8 cellular contexts compared by ENCODE assay signal in the genomic region with DNA sequence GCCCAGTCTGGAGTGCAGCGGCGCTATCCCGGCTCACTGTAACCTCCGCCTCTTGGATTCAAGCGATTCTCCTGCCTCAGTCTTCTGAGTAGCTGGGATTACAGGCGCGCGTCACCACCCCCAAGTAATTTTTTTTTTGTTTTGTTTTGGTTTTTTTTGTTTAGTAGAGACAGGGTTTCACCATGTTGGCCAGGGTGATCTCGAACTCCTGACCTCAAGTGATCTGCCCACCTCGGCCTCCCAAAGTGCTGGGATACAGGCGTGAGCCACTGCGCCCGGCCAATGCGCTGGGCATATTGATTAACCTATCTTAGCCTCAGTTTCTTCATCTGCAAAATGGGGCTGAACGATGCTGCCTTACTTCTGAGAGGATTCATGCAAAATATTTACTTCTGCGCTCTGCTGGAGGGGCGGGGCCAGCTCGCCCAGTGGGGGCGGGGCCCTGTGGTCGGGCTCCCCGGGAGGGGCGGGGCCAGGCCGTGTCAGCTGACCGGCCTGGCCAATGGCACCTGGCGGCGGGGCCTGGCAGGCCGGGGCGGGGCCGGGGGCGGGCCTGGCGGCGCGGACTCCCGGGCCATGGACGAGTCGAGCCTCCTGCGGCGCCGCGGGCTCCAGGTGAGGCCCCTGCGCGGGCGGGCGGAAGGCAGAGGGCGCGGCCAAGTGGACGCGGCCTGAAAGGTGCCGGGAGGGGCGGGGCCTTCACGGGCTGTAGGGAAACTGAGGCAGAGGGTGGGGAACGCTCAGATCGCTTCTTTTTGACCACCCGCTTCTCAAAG. TPM values are rescaled to one million over a fixed set of nuclear protein-coding genes. Genes with fewer than 3 reads are reported as not detected.
A peak's percentile ranks its signal among the peaks of the same experiment; 100 is the strongest.
DNase-seq lines count a peak whose midpoint lies in the region; ATAC-seq, FAIRE-seq and TF ChIP-seq lines count a peak whose summit lies in the region.

Gene MAST3 (plus strand): TSS at position 562 of the 776 bp plus-strand sequence. CDS start 15 bp downstream, at position 577.

- H3K36me3 ChIP-seq in NT2/D1 (ENCODE audit: insufficient read depth, insufficient read length, low read length): no peaks in the 10 kb centered on the region
- H3K36me3 ChIP-seq in endothelial cell of umbilical vein (ENCODE audit: control insufficient read depth in 2 of 2, extremely low read depth in 1 of 2, insufficient read depth in 2 of 2, low read length in 2 of 2): no peaks in the 10 kb centered on the region

- FAIRE-seq in endothelial cell of umbilical vein (lab: Jason Lieb, UNC): peak; percentile 68

- H2AFZ ChIP-seq in endothelial cell of umbilical vein (ENCODE audit: low read depth, low read length): peak within 1 kb of the TSS; percentile 89

- no TSS peak for BruUV-seq in endothelial cell of umbilical vein (replicated peaks; lab: Mats Ljungman, UMichigan)

- DNase-seq in NCI-H524 (lab: John Stamatoyannopoulos, UW) (peak; percentile 49 to 76), NCI-H524 treated with DMSO at 0.1 percent for 48 hours (lab: John Stamatoyannopoulos, UW) (no peak), NT2/D1 (ENCODE audit: low read depth, low spot score) (peak; percentile 66), endothelial cell of umbilical vein (ENCODE audit: low read depth, low spot score) (peak; percentile 66), midbrain (lab: John Stamatoyannopoulos, UW) (peak; percentile 88)
- peak; percentile 61 for DNase-seq in activated CD8-positive, alpha-beta memory T cell treated with anti-CD3 and anti-CD28 coated beads, Interleukin-2, amount 50 U/mL, for 24 hours (ENCODE audit: extremely low read depth)
- peak; percentile 90 to 94 for DNase-seq in stimulated activated CD8-positive, alpha-beta memory T cell treated with anti-CD3 and anti-CD28 coated beads, Interleukin-2, amount 100 ng/mL, for 48 hours (ENCODE audit: low read depth in 2 of 2)

- H3K9me1 ChIP-seq in endothelial cell of umbilical vein (replicated peaks; ENCODE audit: control insufficient read depth, extremely low read depth, insufficient read depth, low read length): no peaks in the 10 kb centered on the region

- H3K4me1 ChIP-seq in NT2/D1 (ENCODE audit: insufficient read depth, insufficient read length) (peaks cover 21% of the 10 kb centered on the region), endothelial cell of umbilical vein (ENCODE audit: control insufficient read depth, extremely low read depth, insufficient read depth, low read length) (peaks cover 5% of the 10 kb centered on the region)

- H3K4me3 ChIP-seq in NT2/D1 (ENCODE audit: insufficient read length, low read depth) (peak within 1 kb of the TSS; percentile 22), endothelial cell of umbilical vein (replicated peaks in 1 of 3; ENCODE audit: insufficient read depth in 1 of 3, low read depth in 1 of 3, low read length in 3 of 3) (peak within 1 kb of the TSS; percentile 24 to 54 (median 28))

- peak; percentile 48 for ATAC-seq in HG03135 (IDR thresholded peaks at IDR 0.05; ENCODE audit: unreplicated experiment)

- H3K27ac ChIP-seq in endothelial cell of umbilical vein (ENCODE audit: insufficient read depth, low read depth, low read length): no peak within 1 kb of the TSS

- H3K9ac ChIP-seq in NT2/D1 (ENCODE audit: insufficient read length, low read depth) (peak within 1 kb of the TSS; percentile 66), endothelial cell of umbilical vein (replicated peaks; ENCODE audit: extremely low read depth, insufficient read depth, low read length) (peak within 1 kb of the TSS; percentile 38)

- H4K20me1 ChIP-seq in endothelial cell of umbilical vein (replicated peaks; ENCODE audit: control insufficient read depth, extremely low read depth, insufficient read depth, low read length): no peaks in the 10 kb centered on the region

- dilution Hi-C loops in endothelial cell of umbilical vein (cut with MboI; ENCODE audit: extremely low pct_ligation_motif_present, low sequenced_read_pairs): no loop called here

- TF ChIP-seq POLR2A in endothelial cell of umbilical vein (IDR thresholded peaks at IDR 0.05; ENCODE audit: low read depth, low read length): no peak

- H3K4me2 ChIP-seq in endothelial cell of umbilical vein (ENCODE audit: insufficient read depth, low read length): peak within 1 kb of the TSS; percentile 88

- TF ChIP-seq CTCF in endothelial cell of umbilical vein (IDR thresholded peaks at IDR 0.05; ENCODE audit: extremely low read depth in 1 of 2, insufficient read depth in 1 of 2, low read depth in 1 of 2, low read length in 2 of 2): no peak

- intact Hi-C loops in endothelial cell of umbilical vein (cut with micrococcal nuclease): no loop called here

- H3K79me2 ChIP-seq in endothelial cell of umbilical vein (ENCODE audit: control insufficient read depth, insufficient read depth, low read length): no peaks in the 10 kb centered on the region

- POLR2A ChIA-PET in endothelial cell of umbilical vein (lab: Charles Lee): interaction anchor here (0.6 kb wide), 1 partner anchor 170 kb away, joined by 5 read pairs; no protein-coding TSS in a partner anchor

- H3K27me3 ChIP-seq in NT2/D1 (ENCODE audit: insufficient read depth, insufficient read length) (peaks cover 16% of the 10 kb centered on the region), endothelial cell of umbilical vein (ENCODE audit: control insufficient read depth in 2 of 2, insufficient read depth in 2 of 2, low read length in 2 of 2) (peaks cover 19 to 20% of the 10 kb centered on the region in 2 experiments)

- H3K9me3 ChIP-seq in NT2/D1 (ENCODE audit: insufficient read depth, low read length): no peaks in the 10 kb centered on the region
- no peaks in the 10 kb centered on the region for H3K9me3 ChIP-seq in endothelial cell of umbilical vein (replicated peaks; ENCODE audit: control insufficient read depth, insufficient read depth, low read length)

- CTCF ChIA-PET in endothelial cell of umbilical vein (lab: Charles Lee): interaction anchor here (1.0 to 5.3 kb wide), 2 partner anchors 16 to 32 kb away, joined by 3 to 22 read pairs; no protein-coding TSS in a partner anchor

TF ChIP-seq in endothelial cell of umbilical vein, 7 proteins besides CTCF, POLR2A, EP300 and RAD21:
- TF ChIP-seq EZH2 (IDR thresholded peaks at IDR 0.05; ENCODE audit: borderline replicate concordance, low read depth, low read length, severe bottlenecking): no peak
- TF ChIP-seq JUN (IDR thresholded peaks at IDR 0.05; ENCODE audit: borderline replicate concordance, insufficient read depth, insufficient read length, low read depth): no peak
- TF ChIP-seq POLR2AphosphoS5 (IDR thresholded peaks at IDR 0.05; ENCODE audit: insufficient read depth, low read depth, low read length): no peak
- TF ChIP-seq, protein P1, sequence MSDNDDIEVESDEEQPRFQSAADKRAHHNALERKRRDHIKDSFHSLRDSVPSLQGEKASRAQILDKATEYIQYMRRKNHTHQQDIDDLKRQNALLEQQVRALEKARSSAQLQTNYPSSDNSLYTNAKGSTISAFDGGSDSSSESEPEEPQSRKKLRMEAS (IDR thresholded peaks at IDR 0.05; ENCODE audit: insufficient read depth, insufficient read length): no peak

RNA-seq across cellular contexts. Expression of gene MAST3, which starts in this region (rescaled TPM):
- total RNA-seq in endothelial cell of umbilical vein: 2.7 and 4.2 TPM in 2 replicates
- 1.5 TPM in 2 replicates for polyA plus RNA-seq in endothelial cell of umbilical vein
- polyA plus RNA-seq in endothelial cell of umbilical vein (2011; cell fraction: cytosol; rRNA removed): 0.94 and 1.1 TPM in 2 replicates
- 2.3 and 2.4 TPM in 2 replicates for polyA plus RNA-seq in endothelial cell of umbilical vein (2011; cell fraction: nucleus; rRNA removed)
- polyA plus RNA-seq in endothelial cell of umbilical vein (2012): 1.9 and 3.3 TPM in 2 replicates
- polyA minus RNA-seq in endothelial cell of umbilical vein: 2.4 and 2.5 TPM in 2 replicates
- polyA minus RNA-seq in endothelial cell of umbilical vein (2011; cell fraction: cytosol; rRNA and poly(A)+ RNA removed): 4.2 TPM
- 1.9 and 2.2 TPM in 2 replicates for polyA minus RNA-seq in endothelial cell of umbilical vein (2011; cell fraction: nucleus; rRNA and poly(A)+ RNA removed)
